In the genomic region with DNA sequence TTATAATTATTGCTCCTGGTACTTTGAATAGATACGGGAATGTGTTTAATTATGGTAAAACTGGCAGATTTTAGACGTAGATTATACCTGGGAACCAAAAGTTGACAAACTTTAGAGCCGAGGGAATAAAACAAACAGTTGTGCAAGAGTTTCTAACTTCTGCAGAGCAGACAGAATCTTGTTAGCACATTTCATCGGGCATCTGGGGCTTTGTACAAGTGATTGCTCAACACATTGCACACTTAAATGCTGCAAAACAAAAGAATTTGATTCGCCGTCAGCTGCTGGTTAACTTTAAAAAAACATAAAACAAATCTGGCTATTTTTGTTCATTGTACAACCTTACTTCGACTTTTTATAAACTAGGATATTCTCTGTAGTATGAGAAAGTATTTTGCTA, we compare ENCODE assay signal across 21 cellular contexts.
A peak's percentile ranks its signal among the peaks of the same experiment; 100 is the strongest.
DNase-seq lines count a peak whose midpoint lies in the region; ATAC-seq lines count a peak whose summit lies in the region.
"Had no signal": no experiment of that assay in that cellular context is flagged by ENCODE, and none has a peak within 500 bp of the region (broad histone marks: within the 10 kb centered on the region; RNA-seq: fewer than 3 reads in every experiment).

No MANE protein-coding gene starts in this region.

- ATAC-seq in activated CD4-positive, alpha-beta T cell treated with anti-CD3 and anti-CD28 coated beads for 36 hours = no peak
- ATAC-seq: GM12878; HCT116; naive thymus-derived CD4-positive, alpha-beta T cell had no signal

- H3K4me3 Mint-ChIP-seq in activated CD4-positive, alpha-beta T cell treated with anti-CD3 and anti-CD28 coated beads for 36 hours = peak overlapping the region; percentile 32
- no peak overlapping the region for H3K4me3 Mint-ChIP-seq in activated CD4-positive, alpha-beta T cell treated with anti-CD3 and anti-CD28 coated beads, Interleukin-2, amount 10 ng/mL, durations not matched to agents 7 days and 5 days
- H3K4me3 Mint-ChIP-seq: CD14-positive monocyte, IgD-negative memory B cell had no signal

- no peaks in the 10 kb centered on the region for H3K9me3 Mint-ChIP-seq in activated CD4-positive, alpha-beta T cell treated with anti-CD3 and anti-CD28 coated beads for 36 hours (ENCODE audit: low read depth)
- H3K9me3 Mint-ChIP-seq in activated CD4-positive, alpha-beta T cell treated with anti-CD3 and anti-CD28 coated beads, Interleukin-2, amount 10 ng/mL, durations not matched to agents 7 days and 5 days = no peaks in the 10 kb centered on the region
- H3K9me3 Mint-ChIP-seq: IgD-negative memory B cell; naive thymus-derived CD4-positive, alpha-beta T cell had no signal

- no peak for DNase-seq in activated CD4-positive, alpha-beta T cell treated with anti-CD3 and anti-CD28 coated beads for 36 hours
- DNase-seq in activated CD4-positive, alpha-beta T cell treated with anti-CD3 and anti-CD28 coated beads, Interleukin-2, amount 10 ng/mL, durations not matched to agents 7 days and 5 days = no peak
- peak; percentile 31 for DNase-seq in MV-4-11 (lab: John Stamatoyannopoulos, UW)
- DNase-seq in epithelial cell of prostate (ENCODE audit: low read depth, low spot score) = no peak
- peak; percentile 19 for DNase-seq in medulla oblongata (ENCODE audit: extremely low spot score)
- DNase-seq in stimulated activated CD4-positive, alpha-beta T cell treated with anti-CD3 and anti-CD28 coated beads, Interleukin-4, amount 100 ng/mL, for 24 hours = no peak
- no peak for DNase-seq in mesenteric fat pad (ENCODE audit: low spot score)
- DNase-seq in stimulated activated CD4-positive, alpha-beta T cell treated with anti-CD3 and anti-CD28 coated beads, Interleukin-2, amount 100 ng/mL, for 24 hours = no peak
- DNase-seq: activated CD4-positive, alpha-beta T cell treated with anti-CD3 and anti-CD28 coated beads, Interleukin-2, amount 50 U/mL, for 4 hours; colonic mucosa; DMS 273 treated with DMSO at 0.1 percent for 48 hours; lower lobe of right lung; naive thymus-derived CD4-positive, alpha-beta T cell; NCI-H2029; NCI-H446 treated with DMSO at 0.1 percent for 48 hours; testis had no signal

- POLR2A ChIA-PET in activated CD4-positive, alpha-beta T cell treated with anti-CD3 and anti-CD28 coated beads for 36 hours (lab: Charles Lee) = interaction anchor here (1.1 kb wide), 1 partner anchor 34 kb away, joined by 3 read pairs; no protein-coding TSS in a partner anchor
- POLR2A ChIA-PET in activated CD4-positive, alpha-beta T cell treated with anti-CD3 and anti-CD28 coated beads, Interleukin-2, amount 10 ng/mL, durations not matched to agents 7 days and 5 days (lab: Charles Lee) = no interaction called here

- no peaks in the 10 kb centered on the region for H3K36me3 Mint-ChIP-seq in activated CD4-positive, alpha-beta T cell treated with anti-CD3 and anti-CD28 coated beads for 36 hours (ENCODE audit: low read depth)
- no peaks in the 10 kb centered on the region for H3K36me3 Mint-ChIP-seq in activated CD4-positive, alpha-beta T cell treated with anti-CD3 and anti-CD28 coated beads, Interleukin-2, amount 10 ng/mL, durations not matched to agents 7 days and 5 days (ENCODE audit: low read depth)
- H3K36me3 Mint-ChIP-seq: CD14-positive monocyte; IgD-negative memory B cell; naive thymus-derived CD4-positive, alpha-beta T cell had no signal

- H3K4me1 Mint-ChIP-seq in activated CD4-positive, alpha-beta T cell treated with anti-CD3 and anti-CD28 coated beads for 36 hours = peaks cover 57% of the 10 kb centered on the region
- H3K4me1 Mint-ChIP-seq in activated CD4-positive, alpha-beta T cell treated with anti-CD3 and anti-CD28 coated beads, Interleukin-2, amount 10 ng/mL, durations not matched to agents 7 days and 5 days = peaks cover 14% of the 10 kb centered on the region
- H3K4me1 Mint-ChIP-seq: CD14-positive monocyte, IgD-negative memory B cell had no signal

- peak overlapping the region; percentile 58 for H3K27ac Mint-ChIP-seq in activated CD4-positive, alpha-beta T cell treated with anti-CD3 and anti-CD28 coated beads for 36 hours
- H3K27ac Mint-ChIP-seq in activated CD4-positive, alpha-beta T cell treated with anti-CD3 and anti-CD28 coated beads, Interleukin-2, amount 10 ng/mL, durations not matched to agents 7 days and 5 days = no peak overlapping the region
- H3K27ac Mint-ChIP-seq: CD14-positive monocyte, IgD-negative memory B cell had no signal

- intact Hi-C loops in activated CD4-positive, alpha-beta T cell treated with anti-CD3 and anti-CD28 coated beads for 36 hours (cut with DNase I, micrococcal nuclease) = loop anchor here (1.0 to 10.0 kb wide), 11 partner anchors 33 to 1703 kb away; partner anchors contain the start of genes FBXL17 (in 1 of the 2), FER (in 1 of the 2) and MAN2A1 (in 1 of the 2)

- H3K27me3 Mint-ChIP-seq in activated CD4-positive, alpha-beta T cell treated with anti-CD3 and anti-CD28 coated beads for 36 hours = no peaks in the 10 kb centered on the region
- H3K27me3 Mint-ChIP-seq in activated CD4-positive, alpha-beta T cell treated with anti-CD3 and anti-CD28 coated beads, Interleukin-2, amount 10 ng/mL, durations not matched to agents 7 days and 5 days = no peaks in the 10 kb centered on the region
- H3K27me3 Mint-ChIP-seq: naive thymus-derived CD4-positive, alpha-beta T cell had no signal

- peak overlapping the region; percentile 71 for H3K27ac ChIP-seq in epithelial cell of prostate
- H3K27ac ChIP-seq: 22Rv1, colonic mucosa, lower lobe of right lung, testis had no signal

- CTCF ChIA-PET in activated CD4-positive, alpha-beta T cell treated with anti-CD3 and anti-CD28 coated beads for 36 hours (lab: Charles Lee) = interaction anchor here (0.7 to 2.0 kb wide), 2 partner anchors 33 to 151 kb away, joined by 3 to 7 read pairs; no protein-coding TSS in a partner anchor
- CTCF ChIA-PET in activated CD4-positive, alpha-beta T cell treated with anti-CD3 and anti-CD28 coated beads, Interleukin-2, amount 10 ng/mL, durations not matched to agents 7 days and 5 days (lab: Charles Lee) = no interaction called here

Comparison
In these comparisons a context has a peak if more than half of its experiments do, and no peak if none do; other contexts are left out.
1. DNase-seq: peak in MV-4-11 (single experiment) and medulla oblongata (single experiment); none in activated CD4-positive, alpha-beta T cell treated with anti-CD3 and anti-CD28 coated beads for 36 hours (single experiment), activated CD4-positive, alpha-beta T cell treated with anti-CD3 and anti-CD28 coated beads, Interleukin-2, amount 10 ng/mL, durations not matched to agents 7 days and 5 days (single experiment), epithelial cell of prostate (single experiment), stimulated activated CD4-positive, alpha-beta T cell treated with anti-CD3 and anti-CD28 coated beads, Interleukin-4, amount 100 ng/mL, for 24 hours (single experiment), mesenteric fat pad (single experiment) and stimulated activated CD4-positive, alpha-beta T cell treated with anti-CD3 and anti-CD28 coated beads, Interleukin-2, amount 100 ng/mL, for 24 hours (0 of 2).